ENCODE assay signal across 8 cellular contexts in the genomic region with DNA sequence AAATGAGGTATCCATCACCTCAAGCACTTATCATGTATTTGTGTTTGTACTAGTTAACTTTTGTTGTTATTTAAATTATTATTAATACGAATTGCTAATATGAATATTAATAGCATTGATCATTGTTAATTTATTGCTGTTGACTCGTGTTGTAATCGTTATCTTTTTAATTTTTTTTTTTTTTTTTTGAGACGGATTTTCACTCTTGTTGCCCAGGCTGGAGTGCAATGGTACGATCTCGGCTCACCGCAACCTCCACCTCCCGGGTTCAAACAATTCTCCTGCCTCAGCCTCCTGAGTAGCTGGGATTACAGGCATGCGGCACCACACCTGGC. TPM values are rescaled to one million over a fixed set of nuclear protein-coding genes. Genes with fewer than 3 reads are reported as not detected.
DNase-seq lines count a peak whose midpoint lies in the region; ATAC-seq, FAIRE-seq and TF ChIP-seq lines count a peak whose summit lies in the region.
"Not testable (repeated sequence)": the region's sequence is repeated elsewhere in the genome, so short reads cannot be mapped to it uniquely, and the experiment has no call there.

No MANE protein-coding gene starts in this region.

- not testable (repeated sequence) for H3K9me3 ChIP-seq in T-helper 17 cell (ENCODE audit: control insufficient read depth, low read length, poor library complexity, severe bottlenecking); left lung; pancreas; upper lobe of right lung

- peak overlapping the region; percentile 89 for H3K4me3 Mint-ChIP-seq in T-helper 17 cell
- peak overlapping the region; percentile 61 for H3K4me3 Mint-ChIP-seq in activated naive CD8-positive, alpha-beta T cell treated with anti-CD3 and anti-CD28 coated beads, Interleukin-2, amount 10 ng/mL, durations not matched to agents 7 days and 5 days
- peak overlapping the region; percentile 59 for H3K4me3 Mint-ChIP-seq in dendritic cell treated with granulocyte-macrophage colony-stimulating factor and Interleukin-4, amounts not matched to agents 40 ng/mL and 50 ng/mL, for 4 days
- H3K4me3 Mint-ChIP-seq in stimulated activated naive B cell treated with anti-CD40 and anti-IgM and Interleukin-4, amounts not matched to agents 10 μg/mL and 1 μg/mL and 100 μg/mL, for 72 hours, result peak overlapping the region in 1 of 2 donors; percentile 77

- H3K4me1 ChIP-seq in left lung (peaks cover 14 to 70% of the 10 kb centered on the region in 2 donors), pancreas (peaks cover 0 to 24% (median 0%) of the 10 kb centered on the region in 3 donors), upper lobe of right lung (peaks cover 34% of the 10 kb centered on the region)

- H3K27ac ChIP-seq in HL-60 (replicated peaks) (0 out of 2 replicates have a peak overlapping the region, but pooled peaks have one; percentile 0), left lung (peak overlapping the region; percentile 70 to 95), pancreas (peak overlapping the region; percentile 63 to 89 (median 76)), upper lobe of right lung (peak overlapping the region; percentile 69)

- intact Hi-C loops in dendritic cell treated with granulocyte-macrophage colony-stimulating factor and Interleukin-4, amounts not matched to agents 40 ng/mL and 50 ng/mL, for 4 days (cut with micrococcal nuclease); left lung (cut with DNase I); pancreas (cut with DNase I): not testable (repeated sequence)
- intact Hi-C loops in upper lobe of right lung (cut with DNase I), result loop anchor here (5.0 kb wide), 1 partner anchor 50 kb away; no protein-coding TSS in a partner anchor

- not testable (repeated sequence) for H3K36me3 ChIP-seq in left lung, pancreas, upper lobe of right lung

- H3K9me3 Mint-ChIP-seq in activated naive CD8-positive, alpha-beta T cell treated with anti-CD3 and anti-CD28 coated beads, Interleukin-2, amount 10 ng/mL, durations not matched to agents 7 days and 5 days; dendritic cell treated with granulocyte-macrophage colony-stimulating factor and Interleukin-4, amounts not matched to agents 40 ng/mL and 50 ng/mL, for 4 days; stimulated activated naive B cell treated with anti-CD40 and anti-IgM and Interleukin-4, amounts not matched to agents 10 μg/mL and 1 μg/mL and 100 μg/mL, for 72 hours: not testable (repeated sequence)

- not testable (repeated sequence) for ATAC-seq in T-helper 17 cell; activated naive CD8-positive, alpha-beta T cell treated with anti-CD3 and anti-CD28 coated beads, Interleukin-2, amount 10 ng/mL, durations not matched to agents 7 days and 5 days (ENCODE audit: low read depth); left lung; pancreas; stimulated activated naive B cell treated with anti-CD40 and anti-IgM and Interleukin-4, amounts not matched to agents 10 μg/mL and 1 μg/mL and 100 μg/mL, for 72 hours (replicated peaks); upper lobe of right lung

- TF ChIP-seq CTCF in HL-60 (IDR thresholded peaks at IDR 0.05; ENCODE audit: insufficient read depth, low read length); left lung (IDR thresholded peaks at IDR 0.05); pancreas (IDR thresholded peaks at IDR 0.05); upper lobe of right lung (IDR thresholded peaks at IDR 0.05): not testable (repeated sequence)

- H3K27me3 Mint-ChIP-seq in T-helper 17 cell; activated naive CD8-positive, alpha-beta T cell treated with anti-CD3 and anti-CD28 coated beads, Interleukin-2, amount 10 ng/mL, durations not matched to agents 7 days and 5 days; dendritic cell treated with granulocyte-macrophage colony-stimulating factor and Interleukin-4, amounts not matched to agents 40 ng/mL and 50 ng/mL, for 4 days; stimulated activated naive B cell treated with anti-CD40 and anti-IgM and Interleukin-4, amounts not matched to agents 10 μg/mL and 1 μg/mL and 100 μg/mL, for 72 hours: not testable (repeated sequence)

- H3K4me3 ChIP-seq in HL-60 (replicated peaks; ENCODE audit: insufficient read depth, low read length); left lung; pancreas; upper lobe of right lung: not testable (repeated sequence)

- H3K36me3 Mint-ChIP-seq in T-helper 17 cell (ENCODE audit: low read depth); activated naive CD8-positive, alpha-beta T cell treated with anti-CD3 and anti-CD28 coated beads, Interleukin-2, amount 10 ng/mL, durations not matched to agents 7 days and 5 days: not testable (repeated sequence)
- peaks cover 15% of the 10 kb centered on the region for H3K36me3 Mint-ChIP-seq in dendritic cell treated with granulocyte-macrophage colony-stimulating factor and Interleukin-4, amounts not matched to agents 40 ng/mL and 50 ng/mL, for 4 days (ENCODE audit: low read depth)
- H3K36me3 Mint-ChIP-seq in stimulated activated naive B cell treated with anti-CD40 and anti-IgM and Interleukin-4, amounts not matched to agents 10 μg/mL and 1 μg/mL and 100 μg/mL, for 72 hours, result peaks cover 5 to 17% of the 10 kb centered on the region in 2 donors

- peak overlapping the region; percentile 97 for H3K27ac Mint-ChIP-seq in T-helper 17 cell
- peak overlapping the region; percentile 7 for H3K27ac Mint-ChIP-seq in activated naive CD8-positive, alpha-beta T cell treated with anti-CD3 and anti-CD28 coated beads, Interleukin-2, amount 10 ng/mL, durations not matched to agents 7 days and 5 days
- peak overlapping the region; percentile 93 for H3K27ac Mint-ChIP-seq in dendritic cell treated with granulocyte-macrophage colony-stimulating factor and Interleukin-4, amounts not matched to agents 40 ng/mL and 50 ng/mL, for 4 days
- H3K27ac Mint-ChIP-seq in stimulated activated naive B cell treated with anti-CD40 and anti-IgM and Interleukin-4, amounts not matched to agents 10 μg/mL and 1 μg/mL and 100 μg/mL, for 72 hours, result peak overlapping the region; percentile 97

- not testable (repeated sequence) for DNase-seq in HL-60 (ENCODE audit: low read depth in 1 of 2, low spot score in 1 of 2); T-helper 17 cell; activated naive CD8-positive, alpha-beta T cell treated with anti-CD3 and anti-CD28 coated beads, Interleukin-2, amount 10 ng/mL, durations not matched to agents 7 days and 5 days; left lung; pancreas; stimulated activated naive B cell treated with anti-CD40 and anti-IgM and Interleukin-4, amounts not matched to agents 10 μg/mL and 1 μg/mL and 100 μg/mL, for 72 hours; upper lobe of right lung

- not testable (repeated sequence) for FAIRE-seq in pancreas (lab: Jason Lieb, UNC)

- H3K4me1 Mint-ChIP-seq in T-helper 17 cell, result peaks cover 38% of the 10 kb centered on the region
- peaks cover 37% of the 10 kb centered on the region for H3K4me1 Mint-ChIP-seq in activated naive CD8-positive, alpha-beta T cell treated with anti-CD3 and anti-CD28 coated beads, Interleukin-2, amount 10 ng/mL, durations not matched to agents 7 days and 5 days
- peaks cover 58% of the 10 kb centered on the region for H3K4me1 Mint-ChIP-seq in dendritic cell treated with granulocyte-macrophage colony-stimulating factor and Interleukin-4, amounts not matched to agents 40 ng/mL and 50 ng/mL, for 4 days (ENCODE audit: low read depth)
- peaks cover 46 to 68% of the 10 kb centered on the region in 2 donors for H3K4me1 Mint-ChIP-seq in stimulated activated naive B cell treated with anti-CD40 and anti-IgM and Interleukin-4, amounts not matched to agents 10 μg/mL and 1 μg/mL and 100 μg/mL, for 72 hours

- 53 to 60% methylated on average over 9 of the region's 9 CpGs for WGBS in pancreas, 2 donors

- H3K27me3 ChIP-seq in HL-60 (ENCODE audit: insufficient read depth, poor library complexity, severe bottlenecking); left lung; pancreas; upper lobe of right lung: not testable (repeated sequence)

- POLR2A ChIA-PET in activated naive CD8-positive, alpha-beta T cell treated with anti-CD3 and anti-CD28 coated beads, Interleukin-2, amount 10 ng/mL, durations not matched to agents 7 days and 5 days (lab: Charles Lee), result interaction anchor here (3.6 kb wide), 1 partner anchor 49 kb away, joined by 30 read pairs; no protein-coding TSS in a partner anchor

RNA-seq across cellular contexts. Expression of a gene that starts 3.3 kb away (rescaled TPM):
- total RNA-seq in T-helper 17 cell, result 10 to 100 TPM; 38.7 to 39.3 TPM
- total RNA-seq in activated naive CD8-positive, alpha-beta T cell treated with anti-CD3 and anti-CD28 coated beads, Interleukin-2, amount 10 ng/mL, durations not matched to agents 7 days and 5 days, result 10 to 100 TPM; 40.7 to 44.5 TPM
- 10 to 100 TPM; 26.9 to 42.0 TPM for total RNA-seq in left lung
- 10 to 100 TPM in 3 of 6 donors, 1 to 10 TPM in 3; 5.4 to 15.0 (median 9.3) TPM for total RNA-seq in pancreas
- 1 to 10 TPM; 2.8 to 4.1 TPM for polyA plus RNA-seq in pancreas
- 47.1 TPM for total RNA-seq in upper lobe of right lung

RNA-seq across cellular contexts. Expression of a gene that starts 33.6 kb away (rescaled TPM):
- total RNA-seq in T-helper 17 cell (1 to 10 TPM; 2.1 to 2.5 TPM), left lung (10 to 100 TPM in 1 of 2 donors, 1 to 10 TPM in 1; 9.9 to 20.5 TPM), pancreas (10 to 100 TPM; 17.7 to 25.3 (median 18.6) TPM), upper lobe of right lung (25.3 TPM)
- 1 to 10 TPM; 2.9 to 3.8 TPM for total RNA-seq in activated naive CD8-positive, alpha-beta T cell treated with anti-CD3 and anti-CD28 coated beads, Interleukin-2, amount 10 ng/mL, durations not matched to agents 7 days and 5 days
- polyA plus RNA-seq in pancreas, result 10 to 100 TPM; 11.2 to 19.8 TPM

Comparison
In these comparisons a context has a peak if more than half of its experiments do, and no peak if none do; other contexts are left out.
1. H3K27ac ChIP-seq: peak in every context shown above with its lines; median percentile 82 in left lung; 76 in pancreas; 69 in upper lobe of right lung; 0 in HL-60.
2. H3K27ac Mint-ChIP-seq: peak in every context shown above with its lines; median percentile 97 in T-helper 17 cell; 97 in stimulated activated naive B cell treated with anti-CD40 and anti-IgM and Interleukin-4, amounts not matched to agents 10 μg/mL and 1 μg/mL and 100 μg/mL, for 72 hours; 93 in dendritic cell treated with granulocyte-macrophage colony-stimulating factor and Interleukin-4, amounts not matched to agents 40 ng/mL and 50 ng/mL, for 4 days; 7 in activated naive CD8-positive, alpha-beta T cell treated with anti-CD3 and anti-CD28 coated beads, Interleukin-2, amount 10 ng/mL, durations not matched to agents 7 days and 5 days.